Comparison of ENCODE assay signal across 27 cellular contexts in the genomic region with DNA sequence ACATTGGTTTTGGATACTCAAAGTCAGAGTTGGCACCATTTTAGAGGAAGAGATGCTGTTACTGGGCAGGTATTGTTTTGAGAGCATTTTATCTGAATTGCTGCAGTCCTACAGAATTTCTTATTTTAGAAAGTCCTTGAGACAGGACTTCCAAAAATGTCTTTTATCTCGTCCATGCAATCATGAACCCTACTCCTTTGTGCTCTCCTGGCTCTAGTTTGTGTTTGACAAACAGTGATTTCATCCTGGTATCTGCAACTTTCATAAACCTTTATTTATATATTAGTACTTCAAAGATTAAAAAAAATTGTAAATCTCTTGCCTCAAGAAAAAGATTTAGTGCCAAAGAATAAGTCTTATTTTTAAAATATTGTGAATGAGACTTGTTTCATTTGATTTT. TPM values are rescaled to one million over a fixed set of nuclear protein-coding genes. Genes with fewer than 3 reads are reported as not detected.
"Had no signal": no experiment of that assay in that cellular context is flagged by ENCODE, and none has a peak within 500 bp of the region (broad histone marks: within the 10 kb centered on the region; RNA-seq: fewer than 3 reads in every experiment).

No MANE protein-coding gene starts in this region.

- H3K27me3 Mint-ChIP-seq: activated naive CD8-positive, alpha-beta T cell; activated T-helper 17 cell treated with anti-CD3 and anti-CD28 coated beads, Interleukin-2, amount 50 U/mL, for 72 hours had no signal

- H3K27ac Mint-ChIP-seq: activated CD4-positive, alpha-beta memory T cell treated with anti-CD3 and anti-CD28 coated beads, Interleukin-2, amount 10 ng/mL, durations not matched to agents 7 days and 5 days; activated naive CD4-positive, alpha-beta T cell treated with anti-CD3 and anti-CD28 coated beads for 36 hours; activated naive CD8-positive, alpha-beta T cell; activated T-helper 17 cell treated with anti-CD3 and anti-CD28 coated beads, Interleukin-2, amount 50 U/mL, for 72 hours had no signal

- H3K36me3 Mint-ChIP-seq: activated naive CD8-positive, alpha-beta T cell; T-cell had no signal

- H3K9me3 ChIP-seq: MG63 had no signal

- H3K4me3 Mint-ChIP-seq: activated CD4-positive, alpha-beta memory T cell treated with anti-CD3 and anti-CD28 coated beads, Interleukin-2, amount 10 ng/mL, durations not matched to agents 7 days and 5 days; activated naive CD4-positive, alpha-beta T cell treated with anti-CD3 and anti-CD28 coated beads for 36 hours; activated naive CD8-positive, alpha-beta T cell; activated T-helper 17 cell treated with anti-CD3 and anti-CD28 coated beads, Interleukin-2, amount 50 U/mL, for 72 hours; T-cell had no signal

- H3K27ac ChIP-seq: VCaP had no signal

- ATAC-seq: activated T-helper 17 cell treated with anti-CD3 and anti-CD28 coated beads, Interleukin-2, amount 50 U/mL, for 72 hours; T-cell had no signal

- FAIRE-seq: RCC 7860 had no signal

- H3K36me3 ChIP-seq: MG63 had no signal

- H3K9me3 Mint-ChIP-seq: activated CD4-positive, alpha-beta memory T cell treated with anti-CD3 and anti-CD28 coated beads, Interleukin-2, amount 10 ng/mL, durations not matched to agents 7 days and 5 days; activated naive CD4-positive, alpha-beta T cell treated with anti-CD3 and anti-CD28 coated beads for 36 hours; activated T-helper 17 cell treated with anti-CD3 and anti-CD28 coated beads, Interleukin-2, amount 50 U/mL, for 72 hours; T-cell had no signal

- H3K4me3 ChIP-seq: MG63 had no signal

- DNase-seq: activated CD4-positive, alpha-beta memory T cell treated with anti-CD3 and anti-CD28 coated beads, Interleukin-2, amount 10 ng/mL, durations not matched to agents 7 days and 5 days; activated CD4-positive, alpha-beta T cell treated with anti-CD3 and anti-CD28 coated beads, Interleukin-2, amount 50 U/mL, for 1 hour; activated CD4-positive, CD25-positive, alpha-beta regulatory T cell; activated gamma-delta T cell; activated naive CD4-positive, alpha-beta T cell treated with anti-CD3 and anti-CD28 coated beads for 36 hours; activated T-cell treated with anti-CD3 and anti-CD28 coated beads for 4 hours; activated T-cell treated with anti-CD3 and anti-CD28 coated beads, Interleukin-2, amount 50 U/mL, for 48 hours; central memory CD4-positive, alpha-beta T cell; MG63; MV-4-11; NCI-H1092 treated with DMSO at 0.1 percent for 48 hours; NCI-H1417 treated with DMSO at 0.1 percent for 48 hours; NCI-H1694; NCI-H2029; NCI-H2107; NCI-H345; NCI-H510A; NCI-H526 treated with DMSO at 0.1 percent for 48 hours; SIG-M5; T-cell; T-helper 2 cell; T1000 had no signal

RNA-seq across cellular contexts. Expression of a gene that starts 12.9 kb away (rescaled TPM):
- total RNA-seq: activated CD4-positive, alpha-beta memory T cell treated with anti-CD3 and anti-CD28 coated beads, Interleukin-2, amount 10 ng/mL, durations not matched to agents 7 days and 5 days; activated CD8-positive, alpha-beta memory T cell treated with anti-CD3 and anti-CD28 coated beads for 36 hours; activated naive CD4-positive, alpha-beta T cell treated with anti-CD3 and anti-CD28 coated beads for 36 hours; activated T-helper 17 cell treated with anti-CD3 and anti-CD28 coated beads, Interleukin-2, amount 50 U/mL, for 72 hours; T-cell had no signal
